In the genomic region with DNA sequence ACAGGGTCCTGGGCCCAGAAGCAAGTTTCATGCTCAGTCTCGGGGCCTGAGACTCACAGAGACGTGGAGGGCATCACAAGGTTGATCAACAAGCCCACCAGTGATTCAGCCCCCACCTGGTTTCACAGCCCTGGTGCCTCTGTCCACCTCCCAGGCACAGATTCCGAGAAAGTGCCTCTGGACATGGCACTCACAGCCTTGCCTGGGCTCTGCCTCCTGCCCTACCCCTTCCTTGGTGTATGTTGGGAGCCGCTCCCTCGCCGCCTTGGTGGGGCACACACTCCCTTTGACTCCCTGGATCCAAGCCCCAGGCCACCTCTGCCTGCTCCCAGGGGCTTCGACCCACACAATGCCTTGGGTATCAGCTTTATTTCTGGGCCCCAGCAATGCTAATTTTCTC, we compare ENCODE assay signal across 23 cellular contexts.
"Had no signal": no experiment of that assay in that cellular context is flagged by ENCODE, and none has a peak within 500 bp of the region (broad histone marks: within the 10 kb centered on the region; RNA-seq: fewer than 3 reads in every experiment).

No MANE protein-coding gene starts in this region.

- H3K9me3 ChIP-seq: breast epithelium, neutrophil, sigmoid colon, testis, upper lobe of left lung had no signal

- DNase-seq: activated CD4-positive, alpha-beta T cell treated with anti-CD3 and anti-CD28 coated beads, Interleukin-2, amount 10 ng/mL, durations not matched to agents 24 days and 14 days; activated CD8-positive, alpha-beta T cell treated with anti-CD3 and anti-CD28 coated beads, Interleukin-2, amount 10 ng/mL, durations not matched to agents 7 days and 5 days; activated naive CD4-positive, alpha-beta T cell treated with Interleukin-2 at 50 U/mL for 16 hours; activated naive CD8-positive, alpha-beta T cell treated with anti-CD3 and anti-CD28 coated beads for 36 hours; activated T-cell treated with anti-CD3 and anti-CD28 coated beads, Interleukin-2, amount 50 U/mL, for 48 hours; cortex of kidney; erythroblast; foreskin fibroblast; heart right ventricle; kidney; sigmoid colon; stimulated activated CD4-positive, alpha-beta T cell treated with anti-CD3 and anti-CD28 coated beads, Interleukin-2, amount 100 ng/mL, for 48 hours; stimulated activated naive CD4-positive, alpha-beta T cell; testis; upper lobe of left lung had no signal

- H3K36me3 ChIP-seq: breast epithelium, heart right ventricle, neutrophil, sigmoid colon, upper lobe of left lung had no signal

- H3K4me1 ChIP-seq: breast epithelium, heart right ventricle, sigmoid colon, testis, upper lobe of left lung had no signal

- H3K27ac ChIP-seq: breast epithelium, heart right ventricle, neutrophil, sigmoid colon, testis, upper lobe of left lung, VCaP had no signal

- H3K4me3 ChIP-seq: breast epithelium, heart right ventricle, sigmoid colon, smooth muscle cell, testis, upper lobe of left lung had no signal

- H3K27me3 ChIP-seq: neutrophil, testis, upper lobe of left lung had no signal

- ATAC-seq: activated CD4-positive, CD25-positive, alpha-beta regulatory T cell treated with anti-CD3 and anti-CD28 coated beads, Interleukin-2, amount 50 U/mL, for 24 hours; activated CD8-positive, alpha-beta T cell treated with anti-CD3 and anti-CD28 coated beads, Interleukin-2, amount 10 ng/mL, durations not matched to agents 7 days and 5 days; heart right ventricle; naive thymus-derived CD8-positive, alpha-beta T cell; SK-N-SH treated with all-trans-retinoic acid at 6 μM for 48 hours; T-cell had no signal
